33 cellular contexts compared by ENCODE assay signal in genomic region chr10:128529225-128529624, GRCh38.
"Had no signal": no experiment of that assay in that cellular context is flagged by ENCODE, and none has a peak within 500 bp of the region (broad histone marks: within the 10 kb centered on the region; RNA-seq: fewer than 3 reads in every experiment).

No MANE protein-coding gene starts in this region.

- H3K9me3 ChIP-seq: ascending aorta, esophagus muscularis mucosa, gastrocnemius medialis had no signal

- H3K27me3 ChIP-seq: ascending aorta, brain microvascular endothelial cell, foreskin keratinocyte, gastrocnemius medialis had no signal

- H3K36me3 ChIP-seq: ascending aorta, brain microvascular endothelial cell, esophagus muscularis mucosa, gastrocnemius medialis, WERI-Rb-1 had no signal

- H3K27ac ChIP-seq: ascending aorta, brain microvascular endothelial cell, coronary artery, dorsolateral prefrontal cortex, esophagus muscularis mucosa, foreskin keratinocyte, gastrocnemius medialis, WERI-Rb-1 had no signal

- H3K27ac Mint-ChIP-seq: activated CD4-positive, alpha-beta memory T cell treated with anti-CD3 and anti-CD28 coated beads, Interleukin-2, amount 10 ng/mL, durations not matched to agents 7 days and 5 days; activated CD4-positive, alpha-beta T cell treated with anti-CD3 and anti-CD28 coated beads for 36 hours; activated CD4-positive, alpha-beta T cell treated with anti-CD3 and anti-CD28 coated beads, Interleukin-2, amount 10 ng/mL, durations not matched to agents 24 days and 14 days; activated naive CD4-positive, alpha-beta T cell treated with anti-CD3 and anti-CD28 coated beads, Interleukin-2, amount 10 ng/mL, durations not matched to agents 7 days and 5 days; activated naive CD4-positive, alpha-beta T cell treated with anti-CD3 and anti-CD28 coated beads, Interleukin-2, amount 50 U/mL, for 72 hours; activated naive CD8-positive, alpha-beta T cell treated with anti-CD3 and anti-CD28 coated beads, Interleukin-2, amount 10 ng/mL, durations not matched to agents 7 days and 5 days; activated T-cell treated with anti-CD3 and anti-CD28 coated beads, Interleukin-2, amount 50 U/mL, for 24 hours; activated T-cell treated with anti-CD3 and anti-CD28 coated beads, Interleukin-2, amount 50 U/mL, for 72 hours; dendritic cell treated with granulocyte-macrophage colony-stimulating factor and Interleukin-4, amounts not matched to agents 40 ng/mL and 50 ng/mL, for 4 days; endodermal cell; T-helper 17 cell; T-helper 2 cell treated with Interferon-gamma antibody and Interleukin-4, amounts not matched to agents 5 μg/mL and 100 μg/mL, for 36 hours had no signal

- H3K4me3 ChIP-seq: ascending aorta, coronary artery, dorsolateral prefrontal cortex, esophagus muscularis mucosa, gastrocnemius medialis had no signal

- H3K4me1 Mint-ChIP-seq: activated CD4-positive, alpha-beta memory T cell treated with anti-CD3 and anti-CD28 coated beads, Interleukin-2, amount 10 ng/mL, durations not matched to agents 7 days and 5 days; activated CD4-positive, alpha-beta T cell treated with anti-CD3 and anti-CD28 coated beads for 36 hours; activated CD4-positive, alpha-beta T cell treated with anti-CD3 and anti-CD28 coated beads, Interleukin-2, amount 10 ng/mL, durations not matched to agents 24 days and 14 days; activated naive CD4-positive, alpha-beta T cell treated with anti-CD3 and anti-CD28 coated beads, Interleukin-2, amount 10 ng/mL, durations not matched to agents 7 days and 5 days; activated naive CD8-positive, alpha-beta T cell treated with anti-CD3 and anti-CD28 coated beads, Interleukin-2, amount 10 ng/mL, durations not matched to agents 7 days and 5 days; central memory CD8-positive, alpha-beta T cell; endodermal cell; T-helper 17 cell had no signal

- FAIRE-seq: bronchial epithelial cell had no signal

- H3K4me1 ChIP-seq: ascending aorta, esophagus muscularis mucosa, foreskin keratinocyte had no signal

- ATAC-seq: activated CD4-positive, alpha-beta T cell treated with anti-CD3 and anti-CD28 coated beads for 36 hours; activated naive CD4-positive, alpha-beta T cell treated with anti-CD3 and anti-CD28 coated beads, Interleukin-2, amount 50 U/mL, for 72 hours; activated T-cell treated with anti-CD3 and anti-CD28 coated beads, Interleukin-2, amount 50 U/mL, for 72 hours; foreskin keratinocyte; gastrocnemius medialis; T-helper 17 cell had no signal

- H3K36me3 Mint-ChIP-seq: activated naive CD4-positive, alpha-beta T cell treated with anti-CD3 and anti-CD28 coated beads, Interleukin-2, amount 10 ng/mL, durations not matched to agents 7 days and 5 days; activated naive CD4-positive, alpha-beta T cell treated with anti-CD3 and anti-CD28 coated beads, Interleukin-2, amount 50 U/mL, for 72 hours; activated naive CD8-positive, alpha-beta T cell treated with anti-CD3 and anti-CD28 coated beads, Interleukin-2, amount 10 ng/mL, durations not matched to agents 7 days and 5 days had no signal

- H3K27me3 Mint-ChIP-seq: activated CD4-positive, alpha-beta T cell treated with anti-CD3 and anti-CD28 coated beads, Interleukin-2, amount 10 ng/mL, durations not matched to agents 24 days and 14 days; dendritic cell treated with granulocyte-macrophage colony-stimulating factor and Interleukin-4, amounts not matched to agents 40 ng/mL and 50 ng/mL, for 4 days had no signal

- DNase-seq: activated CD4-positive, alpha-beta memory T cell treated with anti-CD3 and anti-CD28 coated beads, Interleukin-2, amount 10 ng/mL, durations not matched to agents 7 days and 5 days; activated CD4-positive, alpha-beta T cell treated with anti-CD3 and anti-CD28 coated beads for 36 hours; activated CD4-positive, alpha-beta T cell treated with anti-CD3 and anti-CD28 coated beads, Interleukin-2, amount 10 ng/mL, durations not matched to agents 24 days and 14 days; activated CD4-positive, alpha-beta T cell treated with anti-CD3 and anti-CD28 coated beads, Interleukin-2, amount 50 U/mL, for 4 hours; activated CD4-positive, CD25-positive, alpha-beta regulatory T cell; activated CD4-positive, CD25-positive, alpha-beta regulatory T cell treated with anti-CD3 and anti-CD28 coated beads, Interleukin-2, amount 50 U/mL, for 72 hours; activated CD8-positive, alpha-beta memory T cell treated with anti-CD3 and anti-CD28 coated beads, Interleukin-2, amount 50 U/mL, for 48 hours; activated gamma-delta T cell; activated naive CD4-positive, alpha-beta T cell; activated naive CD4-positive, alpha-beta T cell treated with anti-CD3 and anti-CD28 coated beads, Interleukin-2, amount 10 ng/mL, durations not matched to agents 7 days and 5 days; activated naive CD8-positive, alpha-beta T cell treated with anti-CD3 and anti-CD28 coated beads, Interleukin-2, amount 10 ng/mL, durations not matched to agents 7 days and 5 days; activated T-cell treated with anti-CD3 and anti-CD28 coated beads for 4 hours; activated T-cell treated with anti-CD3 and anti-CD28 coated beads, Interleukin-2, amount 50 U/mL, for 24 hours; activated T-cell treated with anti-CD3 and anti-CD28 coated beads, Interleukin-2, amount 50 U/mL, for 72 hours; brain microvascular endothelial cell; dorsolateral prefrontal cortex; effector memory CD4-positive, alpha-beta T cell; endodermal cell; foreskin keratinocyte; gastrocnemius medialis; head of caudate nucleus; T-helper 1 cell; T-helper 17 cell; T1000 had no signal

- H3K4me3 Mint-ChIP-seq: activated CD4-positive, alpha-beta memory T cell treated with anti-CD3 and anti-CD28 coated beads, Interleukin-2, amount 10 ng/mL, durations not matched to agents 7 days and 5 days; activated CD4-positive, alpha-beta T cell treated with anti-CD3 and anti-CD28 coated beads for 36 hours; activated CD4-positive, alpha-beta T cell treated with anti-CD3 and anti-CD28 coated beads, Interleukin-2, amount 10 ng/mL, durations not matched to agents 24 days and 14 days; activated naive CD4-positive, alpha-beta T cell treated with anti-CD3 and anti-CD28 coated beads, Interleukin-2, amount 10 ng/mL, durations not matched to agents 7 days and 5 days; activated naive CD8-positive, alpha-beta T cell treated with anti-CD3 and anti-CD28 coated beads, Interleukin-2, amount 10 ng/mL, durations not matched to agents 7 days and 5 days; activated T-cell treated with anti-CD3 and anti-CD28 coated beads, Interleukin-2, amount 50 U/mL, for 24 hours; activated T-cell treated with anti-CD3 and anti-CD28 coated beads, Interleukin-2, amount 50 U/mL, for 72 hours; central memory CD8-positive, alpha-beta T cell; dendritic cell treated with granulocyte-macrophage colony-stimulating factor and Interleukin-4, amounts not matched to agents 40 ng/mL and 50 ng/mL, for 4 days; endodermal cell; T-helper 17 cell; T-helper 2 cell treated with Interferon-gamma antibody and Interleukin-4, amounts not matched to agents 5 μg/mL and 100 μg/mL, for 36 hours had no signal

- H3K9me3 Mint-ChIP-seq: activated CD4-positive, alpha-beta memory T cell treated with anti-CD3 and anti-CD28 coated beads, Interleukin-2, amount 10 ng/mL, durations not matched to agents 7 days and 5 days; activated CD4-positive, alpha-beta T cell treated with anti-CD3 and anti-CD28 coated beads, Interleukin-2, amount 10 ng/mL, durations not matched to agents 24 days and 14 days; activated naive CD4-positive, alpha-beta T cell treated with anti-CD3 and anti-CD28 coated beads, Interleukin-2, amount 10 ng/mL, durations not matched to agents 7 days and 5 days; activated naive CD4-positive, alpha-beta T cell treated with anti-CD3 and anti-CD28 coated beads, Interleukin-2, amount 50 U/mL, for 72 hours; activated naive CD8-positive, alpha-beta T cell treated with anti-CD3 and anti-CD28 coated beads, Interleukin-2, amount 10 ng/mL, durations not matched to agents 7 days and 5 days; activated T-cell treated with anti-CD3 and anti-CD28 coated beads, Interleukin-2, amount 50 U/mL, for 24 hours; activated T-cell treated with anti-CD3 and anti-CD28 coated beads, Interleukin-2, amount 50 U/mL, for 72 hours; central memory CD8-positive, alpha-beta T cell; dendritic cell treated with granulocyte-macrophage colony-stimulating factor and Interleukin-4, amounts not matched to agents 40 ng/mL and 50 ng/mL, for 4 days; endodermal cell; T-helper 2 cell treated with Interferon-gamma antibody and Interleukin-4, amounts not matched to agents 5 μg/mL and 100 μg/mL, for 36 hours had no signal
